ENCODE assay signal across 36 cellular contexts in genomic region chr6:131852200-131852599, GRCh38.
"Had no signal": no experiment of that assay in that cellular context is flagged by ENCODE, and none has a peak within 500 bp of the region (broad histone marks: within the 10 kb centered on the region; RNA-seq: fewer than 3 reads in every experiment).

No MANE protein-coding gene starts in this region.

- H3K27me3 ChIP-seq: MG63 had no signal

- H3K27ac ChIP-seq: KMS-11 had no signal

- H3K9me3 ChIP-seq: MG63 had no signal

- H3K4me2 ChIP-seq: KMS-11 had no signal

- DNase-seq: Karpas-422, Kasumi-1, KG1, MG63, MM.1S, MV-4-11, NCI-H1048, NCI-H1092, NCI-H1092 treated with DMSO at 0.1 percent for 48 hours, NCI-H1105, NCI-H1105 treated with DMSO at 0.1 percent for 48 hours, NCI-H1417, NCI-H1417 treated with DMSO at 0.1 percent for 48 hours, NCI-H1436, NCI-H1436 treated with DMSO at 0.1 percent for 48 hours, NCI-H146, NCI-H1694, NCI-H1694 treated with DMSO at 0.1 percent for 48 hours, NCI-H187, NCI-H187 treated with DMSO at 0.1 percent for 48 hours, NCI-H1930, NCI-H2029, NCI-H2029 treated with DMSO at 0.1 percent for 48 hours, NCI-H2081, NCI-H2081 treated with DMSO at 0.1 percent for 48 hours, NCI-H2107, NCI-H2171, NCI-H2171 treated with DMSO at 0.1 percent for 48 hours, NCI-H2227 treated with DMSO at 0.1 percent for 48 hours, NCI-H226, NCI-H345, NCI-H446, NCI-H446 treated with DMSO at 0.1 percent for 48 hours, NCI-H510A, NCI-H510A treated with DMSO at 0.1 percent for 48 hours had no signal

- H3K4me3 ChIP-seq: MG63 had no signal

- H3K36me3 ChIP-seq: MG63 had no signal

- H3K9ac ChIP-seq: KMS-11 had no signal
